In genomic region chr7:128274246-128274889, GRCh38 we compare ENCODE assay signal across 20 cellular contexts. TPM values are rescaled to one million over a fixed set of nuclear protein-coding genes. Genes with fewer than 3 reads are reported as not detected.
A peak's percentile ranks its signal among the peaks of the same experiment; 100 is the strongest.
DNase-seq lines count a peak whose midpoint lies in the region; ATAC-seq and TF ChIP-seq lines count a peak whose summit lies in the region.
"Had no signal": no experiment of that assay in that cellular context is flagged by ENCODE, and none has a peak within 500 bp of the region (broad histone marks: within the 10 kb centered on the region; RNA-seq: fewer than 3 reads in every experiment).

No MANE protein-coding gene starts in this region.

- H3K4me3 Mint-ChIP-seq in neural crest cell, result no peak overlapping the region
- H3K4me3 Mint-ChIP-seq: B cell; CD4-positive, alpha-beta T cell had no signal

- ATAC-seq in upper lobe of right lung (no peak), HG02884 (IDR thresholded peaks at IDR 0.05; ENCODE audit: unreplicated experiment) (no peak)
- ATAC-seq: GM12878 had no signal

- intact Hi-C loops in upper lobe of right lung (cut with DNase I), result no loop called here

- no peak overlapping the region for H3K27ac ChIP-seq in coronary artery
- H3K27ac ChIP-seq in upper lobe of right lung, result no peak overlapping the region
- H3K27ac ChIP-seq: GM23248 had no signal

- H3K27me3 ChIP-seq in H7 (ENCODE audit: control insufficient read depth, insufficient read depth, low read length) (peaks cover 2% of the 10 kb centered on the region; the same call in 1 of the 2 replicates), upper lobe of right lung (peaks cover 22% of the 10 kb centered on the region)

- no peak overlapping the region for H3K4me3 ChIP-seq in H7 (ENCODE audit: insufficient read depth, low read depth, low read length)
- no peak overlapping the region for H3K4me3 ChIP-seq in coronary artery
- H3K4me3 ChIP-seq in upper lobe of right lung, result no peak overlapping the region
- H3K4me3 ChIP-seq: GM12878, GM23248, HAP-1 had no signal

- no peaks in the 10 kb centered on the region for H3K9me3 ChIP-seq in upper lobe of right lung
- H3K9me3 ChIP-seq: HAP-1 had no signal

- peak overlapping the region; percentile 38 for H3K27ac Mint-ChIP-seq in neural crest cell (ENCODE audit: unreplicated experiment)
- H3K27ac Mint-ChIP-seq: B cell; CD4-positive, alpha-beta T cell had no signal

- no peaks in the 10 kb centered on the region for H3K4me1 Mint-ChIP-seq in neural crest cell

- H3K36me3 ChIP-seq in H7 (replicated peaks; ENCODE audit: control insufficient read depth, insufficient read depth, low read length) (no peaks in the 10 kb centered on the region), upper lobe of right lung (no peaks in the 10 kb centered on the region)
- H3K36me3 ChIP-seq: HAP-1 had no signal

- DNase-seq in H7 (peak; percentile 14), coronary artery (ENCODE audit: low spot score) (peak; percentile 60), neural crest cell (ENCODE audit: low read depth, low spot score) (no peak), upper lobe of right lung (peak; percentile 15), NOMO-1 treated with dmso at 0.1 percent for 144 hours (lab: John Stamatoyannopoulos, UW; ENCODE audit: unreplicated experiment) (no peak), AML-193 (lab: John Stamatoyannopoulos, UW) (no peak)
- DNase-seq: ACHN; C1 segment of cervical spinal cord; Calu3; CD4-positive, alpha-beta T cell; DMS 273 treated with DMSO at 0.1 percent for 48 hours; DMS79 had no signal

- TF ChIP-seq CTCF in coronary artery (IDR thresholded peaks at IDR 0.05) (no peak), neural crest cell (conservative IDR thresholded peaks at IDR 0.05) (no peak), upper lobe of right lung (IDR thresholded peaks at IDR 0.05) (no peak)

- peaks cover 7% of the 10 kb centered on the region for H3K4me1 ChIP-seq in upper lobe of right lung
- H3K4me1 ChIP-seq: HAP-1 had no signal

- no peaks in the 10 kb centered on the region for H3K27me3 Mint-ChIP-seq in neural crest cell (ENCODE audit: low read depth)

- H3K36me3 Mint-ChIP-seq in neural crest cell (ENCODE audit: low read depth), result peaks cover 4% of the 10 kb centered on the region

- H3K9me3 Mint-ChIP-seq in neural crest cell, result peaks cover 7% of the 10 kb centered on the region

RNA-seq across cellular contexts. Expression of gene LEP, which starts 33.3 kb away (rescaled TPM):
- total RNA-seq in H7 (2014; rRNA removed; shearing (Covaris generic)), result not detected in 2 replicates
- total RNA-seq in neural crest cell, result not detected in 2 replicates
- not detected for total RNA-seq in upper lobe of right lung
- total RNA-seq: A172; B cell; Calu3; CD4-positive, alpha-beta T cell; G401; GM12878; HT1080 had no signal

Comparison
In these comparisons a context has a peak if more than half of its experiments do, and no peak if none do; other contexts are left out.
1. DNase-seq: peak in H7 (single experiment), coronary artery (single experiment) and upper lobe of right lung (single experiment); none in neural crest cell (single experiment), NOMO-1 treated with dmso at 0.1 percent for 144 hours (single experiment) and AML-193 (0 of 2).